ENCODE assay signal across 13 cellular contexts in genomic region chr9:129455151-129455995, GRCh38.
A peak's percentile ranks its signal among the peaks of the same experiment; 100 is the strongest.
DNase-seq lines count a peak whose midpoint lies in the region; ATAC-seq and TF ChIP-seq lines count a peak whose summit lies in the region.
"Had no signal": no experiment of that assay in that cellular context is flagged by ENCODE, and none has a peak within 500 bp of the region (broad histone marks: within the 10 kb centered on the region; RNA-seq: fewer than 3 reads in every experiment).

No MANE protein-coding gene starts in this region.

- no peaks in the 10 kb centered on the region for H3K27me3 ChIP-seq in CD4-positive, alpha-beta T cell (ENCODE audit: control insufficient read depth, insufficient read depth, low read length)
- H3K27me3 ChIP-seq in neural progenitor cell = no peaks in the 10 kb centered on the region

- H3K79me2 ChIP-seq in neural progenitor cell (ENCODE audit: low read depth) = no peaks in the 10 kb centered on the region

- H3K9me3 ChIP-seq in CD4-positive, alpha-beta T cell (ENCODE audit: control insufficient read depth, low read length) = no peaks in the 10 kb centered on the region
- H3K9me3 ChIP-seq in neural progenitor cell (ENCODE audit: low read depth) = no peaks in the 10 kb centered on the region

- H3K27me3 Mint-ChIP-seq in CD4-positive, alpha-beta T cell = no peaks in the 10 kb centered on the region
- H3K27me3 Mint-ChIP-seq in neural progenitor cell (ENCODE audit: insufficient read depth, low read depth) = peaks cover 19% of the 10 kb centered on the region
- no peaks in the 10 kb centered on the region for H3K27me3 Mint-ChIP-seq in activated T-helper 17 cell treated with anti-CD3 and anti-CD28 coated beads, Interleukin-2, amount 50 U/mL, for 72 hours

- no peak overlapping the region for H2AFZ ChIP-seq in neural progenitor cell (replicated peaks)
- H2AFZ ChIP-seq: PC-9 had no signal

- H3F3A ChIP-seq in neural progenitor cell (ENCODE audit: low read depth) = no peaks in the 10 kb centered on the region

- H3K4me2 ChIP-seq in neural progenitor cell = no peak overlapping the region
- H3K4me2 ChIP-seq: PC-9 had no signal

- DNase-seq in CD4-positive, alpha-beta T cell = no peak
- DNase-seq in GM03348 (ENCODE audit: low spot score) (peak; percentile 52), neural progenitor cell (ENCODE audit: low spot score) (no peak), KG1 (lab: John Stamatoyannopoulos, UW) (no peak)
- DNase-seq: activated naive CD4-positive, alpha-beta T cell; NCI-H1105; NCI-H446 treated with DMSO at 0.1 percent for 48 hours; PC-9 had no signal

- H3K36me3 ChIP-seq in neural progenitor cell = no peaks in the 10 kb centered on the region

- H3K4me3 ChIP-seq in neural progenitor cell = no peak overlapping the region
- H3K4me3 ChIP-seq: PC-9 had no signal

- peaks cover 37% of the 10 kb centered on the region for H3K4me1 Mint-ChIP-seq in CD4-positive, alpha-beta T cell (ENCODE audit: low read depth)
- peaks cover 58% of the 10 kb centered on the region for H3K4me1 Mint-ChIP-seq in neural progenitor cell
- peaks cover 23% of the 10 kb centered on the region for H3K4me1 Mint-ChIP-seq in activated T-helper 17 cell treated with anti-CD3 and anti-CD28 coated beads, Interleukin-2, amount 50 U/mL, for 72 hours

- no peak overlapping the region for H3K27ac ChIP-seq in CD4-positive, alpha-beta T cell (ENCODE audit: low read depth, low read length)
- H3K27ac ChIP-seq in angular gyrus (ENCODE audit: low read depth, low read length) (peak overlapping the region; percentile 44), neural progenitor cell (no peak overlapping the region)
- H3K27ac ChIP-seq: PC-9 had no signal

- H3K4me3 Mint-ChIP-seq in CD4-positive, alpha-beta T cell = no peak overlapping the region
- no peak overlapping the region for H3K4me3 Mint-ChIP-seq in neural progenitor cell
- H3K4me3 Mint-ChIP-seq in activated T-helper 17 cell treated with anti-CD3 and anti-CD28 coated beads, Interleukin-2, amount 50 U/mL, for 72 hours = no peak overlapping the region
- H3K4me3 Mint-ChIP-seq: T-helper 2 cell treated with Interferon-gamma antibody and Interleukin-4, amounts not matched to agents 5 μg/mL and 100 μg/mL, for 36 hours had no signal

- no peak for ATAC-seq in CD4-positive, alpha-beta T cell (ENCODE audit: poor library complexity)
- no peak for ATAC-seq in GM18502 (IDR thresholded peaks at IDR 0.05; ENCODE audit: poor library complexity, unreplicated experiment)
- no peak for ATAC-seq in activated T-helper 17 cell treated with anti-CD3 and anti-CD28 coated beads, Interleukin-2, amount 50 U/mL, for 72 hours (replicated peaks)
- ATAC-seq: left lobe of liver had no signal

- H3K27ac Mint-ChIP-seq in CD4-positive, alpha-beta T cell = peak overlapping the region; percentile 17
- H3K27ac Mint-ChIP-seq in neural progenitor cell = peak overlapping the region; percentile 69
- no peak overlapping the region for H3K27ac Mint-ChIP-seq in activated T-helper 17 cell treated with anti-CD3 and anti-CD28 coated beads, Interleukin-2, amount 50 U/mL, for 72 hours

- intact Hi-C loops in CD4-positive, alpha-beta T cell (cut with DNase I, micrococcal nuclease) = loop anchor here (5.0 kb wide), 4 partner anchors 42 to 278 kb away; partner anchors contain the start of gene IER5L (in 1 of the 2)

- no peaks in the 10 kb centered on the region for H3K9me3 Mint-ChIP-seq in CD4-positive, alpha-beta T cell
- no peaks in the 10 kb centered on the region for H3K9me3 Mint-ChIP-seq in neural progenitor cell
- H3K9me3 Mint-ChIP-seq in activated T-helper 17 cell treated with anti-CD3 and anti-CD28 coated beads, Interleukin-2, amount 50 U/mL, for 72 hours = no peaks in the 10 kb centered on the region
- H3K9me3 Mint-ChIP-seq: T-helper 2 cell treated with Interferon-gamma antibody and Interleukin-4, amounts not matched to agents 5 μg/mL and 100 μg/mL, for 36 hours had no signal

- H3K9ac ChIP-seq in neural progenitor cell = no peak overlapping the region

- POLR2A ChIA-PET in CD4-positive, alpha-beta T cell (lab: Charles Lee) = interaction anchor here (0.6 kb wide), 1 partner anchor 396 kb away, joined by 3 read pairs; no protein-coding TSS in a partner anchor

- H3K36me3 Mint-ChIP-seq in CD4-positive, alpha-beta T cell (ENCODE audit: low read depth) = no peaks in the 10 kb centered on the region
- H3K36me3 Mint-ChIP-seq in neural progenitor cell = no peaks in the 10 kb centered on the region
- no peaks in the 10 kb centered on the region for H3K36me3 Mint-ChIP-seq in activated T-helper 17 cell treated with anti-CD3 and anti-CD28 coated beads, Interleukin-2, amount 50 U/mL, for 72 hours (ENCODE audit: low read depth)

- no peaks in the 10 kb centered on the region for H4K20me1 ChIP-seq in neural progenitor cell (ENCODE audit: low read depth)

- H3K4me1 ChIP-seq in neural progenitor cell = peaks cover 30% of the 10 kb centered on the region

- CTCF ChIA-PET in CD4-positive, alpha-beta T cell (lab: Charles Lee) = no interaction called here

- TF ChIP-seq CTCF in CD4-positive, alpha-beta T cell (IDR thresholded peaks at IDR 0.05) = no peak
- TF ChIP-seq CTCF in neural progenitor cell (IDR thresholded peaks at IDR 0.05) = no peak
